Comparison of ENCODE assay signal across 13 cellular contexts in the genomic region with DNA sequence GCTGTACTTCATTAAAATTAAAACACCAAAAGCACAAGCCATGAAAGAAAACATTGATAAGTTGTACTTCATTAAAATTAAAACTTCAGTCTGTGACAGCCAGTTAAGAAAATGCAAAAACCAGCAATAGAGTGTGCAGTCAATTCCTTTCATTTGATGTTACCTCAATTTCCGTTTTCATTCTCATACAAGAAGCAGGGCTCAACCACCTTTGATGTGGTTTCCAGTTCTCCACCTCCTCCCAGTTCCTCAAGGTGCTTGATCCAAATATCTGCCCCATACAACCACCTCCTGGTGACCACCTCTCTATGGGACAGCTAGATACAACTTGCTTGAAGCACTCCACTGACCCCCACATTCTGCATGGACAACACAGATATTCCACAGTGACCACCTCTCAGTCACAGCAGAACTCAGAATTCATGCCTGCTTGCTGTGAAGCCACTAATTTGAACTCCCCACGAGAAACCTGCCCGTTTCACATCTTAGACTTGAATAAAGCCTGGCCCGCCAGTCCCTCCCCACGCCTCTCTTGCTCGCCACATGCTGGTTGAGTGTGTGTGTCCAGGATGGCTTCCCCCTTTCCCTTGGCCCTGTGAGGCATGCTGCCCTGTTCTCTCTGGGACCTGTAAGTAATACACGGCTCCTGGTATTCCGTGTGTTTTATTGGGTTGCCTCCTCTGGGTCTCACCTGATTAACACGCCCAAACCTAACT.
A peak's percentile ranks its signal among the peaks of the same experiment; 100 is the strongest.
DNase-seq lines count a peak whose midpoint lies in the region; ATAC-seq, FAIRE-seq and TF ChIP-seq lines count a peak whose summit lies in the region.
"Had no signal": no experiment of that assay in that cellular context is flagged by ENCODE, and none has a peak within 500 bp of the region (broad histone marks: within the 10 kb centered on the region; RNA-seq: fewer than 3 reads in every experiment).

No MANE protein-coding gene starts in this region.

- no peak for TF ChIP-seq EP300 in HepG2 (IDR thresholded peaks at IDR 0.05; ENCODE audit: low read depth in 2 of 2, low read length in 2 of 2)
- TF ChIP-seq EP300 in HepG2 (CRISPR knock-in tag; IDR thresholded peaks at IDR 0.05; ENCODE audit: borderline replicate concordance) = no peak

- DNase-seq in HepG2 (ENCODE audit: low spot score) (no peak), right lobe of liver (no peak), T follicular helper cell (ENCODE audit: low read depth) (peak; percentile 9), osteocyte (ENCODE audit: extremely low spot score, unreplicated experiment) (no peak), type B pancreatic cell (ENCODE audit: extremely low spot score, unreplicated experiment) (no peak), A673 (ENCODE audit: low spot score) (no peak)
- peak; percentile 34 for DNase-seq in activated T-helper 1 cell treated with anti-CD3 and anti-CD28 coated beads, Interleukin-12 subunit alpha, Interleukin-12 subunit beta, Interleukin-2, Interleukin-4 antibody, amounts not matched to agents 30 ng/mL and 10 ng/mL and 1 ng/mL, durations not matched to agents 14 hours and 24 hours and 36 hours (ENCODE audit: low spot score)
- DNase-seq: foreskin melanocyte, mesendoderm, ovary had no signal

- peaks cover 13% of the 10 kb centered on the region for H3K79me2 ChIP-seq in HepG2 (ENCODE audit: insufficient read depth, low read length)

- peaks cover 19% of the 10 kb centered on the region for H3K9me3 ChIP-seq in HepG2 (ENCODE audit: low read length)
- no peaks in the 10 kb centered on the region for H3K9me3 ChIP-seq in right lobe of liver
- no peaks in the 10 kb centered on the region for H3K9me3 ChIP-seq in A673 (ENCODE audit: low read depth, low read length, poor library complexity, severe bottlenecking)
- H3K9me3 ChIP-seq: ovary had no signal

- H3K9ac ChIP-seq in HepG2 (ENCODE audit: insufficient read depth, low read depth, low read length) = no peak overlapping the region

- POLR2A ChIA-PET in HepG2 (lab: Yijun Ruan, JAX) (no interaction called here), A673 (lab: Charles Lee; ENCODE audit: low non-redundant PET) (no interaction called here)

- no peak overlapping the region for H3K4me3 ChIP-seq in HepG2 (replicated peaks in 1 of 3; ENCODE audit: insufficient read depth in 1 of 3, low read depth in 2 of 3, low read length in 3 of 3)
- no peak overlapping the region for H3K4me3 ChIP-seq in right lobe of liver
- no peak overlapping the region for H3K4me3 ChIP-seq in A673 (ENCODE audit: low read depth, low read length, poor library complexity, severe bottlenecking)
- H3K4me3 ChIP-seq: ovary, smooth muscle cell had no signal

- FAIRE-seq in HepG2 (lab: Jason Lieb, UNC) = no peak
- FAIRE-seq: bronchial epithelial cell had no signal

- H3K27ac Mint-ChIP-seq in activated T-helper 1 cell treated with anti-CD3 and anti-CD28 coated beads, Interleukin-12 subunit alpha, Interleukin-12 subunit beta, Interleukin-2, Interleukin-4 antibody, amounts not matched to agents 30 ng/mL and 10 ng/mL and 1 ng/mL, durations not matched to agents 14 hours and 24 hours and 36 hours = peak overlapping the region; percentile 64
- peak overlapping the region; percentile 53 for H3K27ac Mint-ChIP-seq in osteocyte (ENCODE audit: unreplicated experiment)
- no peak overlapping the region for H3K27ac Mint-ChIP-seq in type B pancreatic cell

- intact Hi-C loops in HepG2 (cut with micrococcal nuclease; ENCODE audit: unreplicated experiment) = no loop called here
- intact Hi-C loops in right lobe of liver (cut with DNase I) = no loop called here
- intact Hi-C loops in activated T-helper 1 cell treated with anti-CD3 and anti-CD28 coated beads, Interleukin-12 subunit alpha, Interleukin-12 subunit beta, Interleukin-2, Interleukin-4 antibody, amounts not matched to agents 30 ng/mL and 10 ng/mL and 1 ng/mL, durations not matched to agents 14 hours and 24 hours and 36 hours (cut with micrococcal nuclease) = loop anchor here (1.0 kb wide), 1 partner anchor 66 kb away; a partner anchor contains a TSS
- intact Hi-C loops in A673 (cut with micrococcal nuclease; ENCODE audit: unreplicated experiment) = no loop called here

- H4K20me1 ChIP-seq in HepG2 (ENCODE audit: insufficient read depth, low read length) = no peaks in the 10 kb centered on the region

- ATAC-seq in HepG2 (no peak), right lobe of liver (no peak), HG02852 (IDR thresholded peaks at IDR 0.05; ENCODE audit: unreplicated experiment) (no peak)

- peaks cover 65% of the 10 kb centered on the region for H3K4me1 ChIP-seq in HepG2 (ENCODE audit: insufficient read depth, low read length)
- H3K4me1 ChIP-seq in right lobe of liver = peaks cover 0 to 43% (median 18%) of the 10 kb centered on the region in 4 donors
- H3K4me1 ChIP-seq in A673 (ENCODE audit: insufficient read depth, low read length, poor library complexity, severe bottlenecking) = peaks cover 42% of the 10 kb centered on the region

- TF ChIP-seq CTCF in HepG2 (CRISPR knock-in tag; IDR thresholded peaks at IDR 0.05) = no peak
- TF ChIP-seq CTCF in right lobe of liver (IDR thresholded peaks at IDR 0.05) = no peak
- no peak for TF ChIP-seq CTCF in osteocyte (IDR thresholded peaks at IDR 0.05)
- TF ChIP-seq CTCF in type B pancreatic cell (conservative IDR thresholded peaks at IDR 0.05) = no peak
- no peak for TF ChIP-seq CTCF in A673 (conservative IDR thresholded peaks at IDR 0.05; ENCODE audit: low read depth, low read length)

- no peaks in the 10 kb centered on the region for H3K36me3 Mint-ChIP-seq in activated T-helper 1 cell treated with anti-CD3 and anti-CD28 coated beads, Interleukin-12 subunit alpha, Interleukin-12 subunit beta, Interleukin-2, Interleukin-4 antibody, amounts not matched to agents 30 ng/mL and 10 ng/mL and 1 ng/mL, durations not matched to agents 14 hours and 24 hours and 36 hours (ENCODE audit: low read depth)
- H3K36me3 Mint-ChIP-seq in osteocyte (ENCODE audit: unreplicated experiment) (peaks cover 3% of the 10 kb centered on the region), type B pancreatic cell (no peaks in the 10 kb centered on the region)

- BruUV-seq in HepG2 (replicated peaks; lab: Mats Ljungman, UMichigan) (no TSS peak), A673 (replicated peaks; lab: Mats Ljungman, UMichigan) (no TSS peak)

- no peak for TF ChIP-seq RAD21 in HepG2 (CRISPR knock-in tag; IDR thresholded peaks at IDR 0.05)

- peaks cover 31% of the 10 kb centered on the region for H3K4me1 Mint-ChIP-seq in activated T-helper 1 cell treated with anti-CD3 and anti-CD28 coated beads, Interleukin-12 subunit alpha, Interleukin-12 subunit beta, Interleukin-2, Interleukin-4 antibody, amounts not matched to agents 30 ng/mL and 10 ng/mL and 1 ng/mL, durations not matched to agents 14 hours and 24 hours and 36 hours (ENCODE audit: low read depth)
- H3K4me1 Mint-ChIP-seq in osteocyte (ENCODE audit: unreplicated experiment) = peaks cover 68% of the 10 kb centered on the region
- H3K4me1 Mint-ChIP-seq in type B pancreatic cell (ENCODE audit: unreplicated experiment) = peaks cover 22% of the 10 kb centered on the region

- H3K27me3 ChIP-seq in HepG2 (ENCODE audit: control insufficient read depth in 1 of 2, insufficient read depth in 2 of 2, low read length in 2 of 2) (no peaks in the 10 kb centered on the region), right lobe of liver (no peaks in the 10 kb centered on the region), A673 (replicated peaks; ENCODE audit: insufficient read depth, low read depth, low read length, poor library complexity) (no peaks in the 10 kb centered on the region)
- H3K27me3 ChIP-seq: ovary had no signal

- in situ Hi-C loops in HepG2 (cut with HindIII; ENCODE audit: extremely low pct_ligation_motif_present, low pct_unique_long_range_greater_than_20kb) = no loop called here

- CTCF ChIA-PET in HepG2 (lab: Yijun Ruan, JAX; ENCODE audit: low intra/inter-chr PET ratio, low total read pairs) = no interaction called here
- CTCF ChIA-PET in A673 (lab: Charles Lee) = no interaction called here

- no peak overlapping the region for H2AFZ ChIP-seq in HepG2 (ENCODE audit: low read length)

- H3K27ac ChIP-seq in HepG2 (ENCODE audit: extremely low read length, insufficient read depth, low read length) (no peak overlapping the region), right lobe of liver (no peak overlapping the region), A673 (ENCODE audit: low read depth, low read length, poor library complexity, severe bottlenecking) (no peak overlapping the region)
- H3K27ac ChIP-seq: ovary had no signal

- H3K9me3 Mint-ChIP-seq in activated T-helper 1 cell treated with anti-CD3 and anti-CD28 coated beads, Interleukin-12 subunit alpha, Interleukin-12 subunit beta, Interleukin-2, Interleukin-4 antibody, amounts not matched to agents 30 ng/mL and 10 ng/mL and 1 ng/mL, durations not matched to agents 14 hours and 24 hours and 36 hours = no peaks in the 10 kb centered on the region
- H3K9me3 Mint-ChIP-seq in osteocyte (ENCODE audit: unreplicated experiment) (peaks cover 9% of the 10 kb centered on the region), type B pancreatic cell (peaks cover 8% of the 10 kb centered on the region)

- peaks cover 38% of the 10 kb centered on the region for H3K27me3 Mint-ChIP-seq in activated T-helper 1 cell treated with anti-CD3 and anti-CD28 coated beads, Interleukin-12 subunit alpha, Interleukin-12 subunit beta, Interleukin-2, Interleukin-4 antibody, amounts not matched to agents 30 ng/mL and 10 ng/mL and 1 ng/mL, durations not matched to agents 14 hours and 24 hours and 36 hours (ENCODE audit: insufficient read depth)
- H3K27me3 Mint-ChIP-seq in osteocyte (ENCODE audit: unreplicated experiment) (no peaks in the 10 kb centered on the region), type B pancreatic cell (no peaks in the 10 kb centered on the region)

- H3K4me3 Mint-ChIP-seq in activated T-helper 1 cell treated with anti-CD3 and anti-CD28 coated beads, Interleukin-12 subunit alpha, Interleukin-12 subunit beta, Interleukin-2, Interleukin-4 antibody, amounts not matched to agents 30 ng/mL and 10 ng/mL and 1 ng/mL, durations not matched to agents 14 hours and 24 hours and 36 hours = peak overlapping the region; percentile 9
- H3K4me3 Mint-ChIP-seq in osteocyte (ENCODE audit: unreplicated experiment) (no peak overlapping the region), type B pancreatic cell (no peak overlapping the region)

- no peak overlapping the region for H3K4me2 ChIP-seq in HepG2 (ENCODE audit: low read depth, low read length)
- H3K4me2 ChIP-seq: smooth muscle cell had no signal

- WGBS in HepG2 (ENCODE audit: low lambda C conversion rate) = 92% methylated on average over 9 of the region's 9 CpGs
- 92% methylated on average over 6 of the region's 9 CpGs for WGBS in right lobe of liver (ENCODE audit: insufficient coverage, low coverage, low lambda C conversion rate, missing lambda C conversion rate)

- no peaks in the 10 kb centered on the region for H3K36me3 ChIP-seq in HepG2 (replicated peaks in 1 of 2; ENCODE audit: control insufficient read depth in 1 of 2, insufficient read depth in 2 of 2, low read length in 2 of 2)
- H3K36me3 ChIP-seq in right lobe of liver = no peaks in the 10 kb centered on the region
- no peaks in the 10 kb centered on the region for H3K36me3 ChIP-seq in A673 (ENCODE audit: insufficient read depth, low read length, poor library complexity, severe bottlenecking)
- H3K36me3 ChIP-seq: ovary had no signal

- TF ChIP-seq POLR2A in HepG2 (IDR thresholded peaks at IDR 0.05; ENCODE audit: insufficient read depth in 1 of 2, low read depth in 2 of 2, low read length in 2 of 2) (no peak), right lobe of liver (IDR thresholded peaks at IDR 0.05) (no peak)

Comparison
In these comparisons a context has a peak if more than half of its experiments do, and no peak if none do; other contexts are left out.
1. DNase-seq: peak in T follicular helper cell (single experiment) and activated T-helper 1 cell treated with anti-CD3 and anti-CD28 coated beads, Interleukin-12 subunit alpha, Interleukin-12 subunit beta, Interleukin-2, Interleukin-4 antibody, amounts not matched to agents 30 ng/mL and 10 ng/mL and 1 ng/mL, durations not matched to agents 14 hours and 24 hours and 36 hours (single experiment); none in HepG2 (single experiment), right lobe of liver (0 of 3), osteocyte (single experiment), type B pancreatic cell (single experiment) and A673 (single experiment).